Comparison of ENCODE assay signal across 12 cellular contexts in the genomic region with DNA sequence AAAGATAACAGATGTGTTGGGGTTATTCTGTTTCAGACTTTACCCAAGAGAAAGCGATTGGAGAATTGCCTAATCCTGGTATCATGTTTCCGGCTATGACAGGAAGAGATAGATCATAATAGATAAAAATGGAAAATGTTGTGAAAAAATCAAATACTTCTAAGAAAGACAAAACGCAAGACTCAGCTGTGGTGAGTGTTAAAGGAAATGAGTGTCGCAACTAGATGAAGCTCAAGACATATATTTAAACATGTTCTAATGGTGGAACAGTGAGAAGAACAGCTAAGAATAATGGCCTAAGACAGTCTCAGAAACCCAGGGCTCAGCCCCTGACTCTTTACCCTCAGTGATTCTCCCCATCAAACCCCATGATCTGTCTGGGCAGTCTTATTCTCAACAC.
A peak's percentile ranks its signal among the peaks of the same experiment; 100 is the strongest.
DNase-seq lines count a peak whose midpoint lies in the region; ATAC-seq and TF ChIP-seq lines count a peak whose summit lies in the region.
"Had no signal": no experiment of that assay in that cellular context is flagged by ENCODE, and none has a peak within 500 bp of the region (broad histone marks: within the 10 kb centered on the region; RNA-seq: fewer than 3 reads in every experiment).

No MANE protein-coding gene starts in this region.

- H3K4me3 Mint-ChIP-seq in CD4-positive, alpha-beta T cell, result peak overlapping the region; percentile 21
- H3K4me3 Mint-ChIP-seq in naive thymus-derived CD8-positive, alpha-beta T cell, result peak overlapping the region; percentile 12 to 66 (median 40)
- H3K4me3 Mint-ChIP-seq: H9 had no signal

- no peak for DNase-seq in CD4-positive, alpha-beta T cell
- DNase-seq in M059J (ENCODE audit: low read depth) (peak; percentile 29), amniotic epithelial cell (ENCODE audit: low read depth) (peak; percentile 95), DMS153 (lab: John Stamatoyannopoulos, UW) (no peak), NCI-H2196 treated with DMSO at 0.1 percent for 48 hours (lab: John Stamatoyannopoulos, UW; ENCODE audit: unreplicated experiment) (no peak)
- DNase-seq in naive thymus-derived CD8-positive, alpha-beta T cell, result peak in 2 of 10 donors; percentile 15 to 20
- DNase-seq in stimulated activated CD4-positive, alpha-beta T cell treated with anti-CD3 and anti-CD28 coated beads, Interleukin-4, amount 100 ng/mL, for 24 hours, result no peak
- DNase-seq: H9, left cardiac atrium, MG63, T1000 had no signal

- CTCF ChIA-PET in CD4-positive, alpha-beta T cell (lab: Charles Lee), result no interaction called here

- H3K27me3 ChIP-seq in CD4-positive, alpha-beta T cell (ENCODE audit: control insufficient read depth, insufficient read depth, low read length), result no peaks in the 10 kb centered on the region
- H3K27me3 ChIP-seq: MG63 had no signal

- intact Hi-C loops in CD4-positive, alpha-beta T cell (cut with DNase I, micrococcal nuclease), result no loop called here

- POLR2A ChIA-PET in CD4-positive, alpha-beta T cell (lab: Charles Lee), result interaction anchor here (1.0 kb wide), 1 partner anchor 27 kb away, joined by 4 read pairs; no protein-coding TSS in a partner anchor
- POLR2A ChIA-PET in naive thymus-derived CD8-positive, alpha-beta T cell (lab: Charles Lee), result no interaction called here

- no peak overlapping the region for H3K27ac ChIP-seq in CD4-positive, alpha-beta T cell (ENCODE audit: low read depth, low read length)

- peak overlapping the region; percentile 48 for H3K27ac Mint-ChIP-seq in CD4-positive, alpha-beta T cell
- H3K27ac Mint-ChIP-seq in naive thymus-derived CD8-positive, alpha-beta T cell, result peak overlapping the region in 9 of 10 donors; percentile 3 to 82 (median 48)

- no peaks in the 10 kb centered on the region for H3K36me3 Mint-ChIP-seq in CD4-positive, alpha-beta T cell (ENCODE audit: low read depth)
- H3K36me3 Mint-ChIP-seq in naive thymus-derived CD8-positive, alpha-beta T cell, result peaks cover 2 to 9% (median 2%) of the 10 kb centered on the region in 3 donors

- H3K27me3 Mint-ChIP-seq in CD4-positive, alpha-beta T cell, result no peaks in the 10 kb centered on the region
- H3K27me3 Mint-ChIP-seq in naive thymus-derived CD8-positive, alpha-beta T cell, result peaks cover 0 to 2% (median 0%) of the 10 kb centered on the region in 5 donors

- H3K4me1 Mint-ChIP-seq in CD4-positive, alpha-beta T cell (ENCODE audit: low read depth), result peaks cover 17% of the 10 kb centered on the region
- peaks cover 10 to 42% (median 26%) of the 10 kb centered on the region in 4 donors for H3K4me1 Mint-ChIP-seq in naive thymus-derived CD8-positive, alpha-beta T cell

- peaks cover 2% of the 10 kb centered on the region for H3K9me3 Mint-ChIP-seq in CD4-positive, alpha-beta T cell
- peaks cover 2 to 14% (median 6%) of the 10 kb centered on the region in 9 donors for H3K9me3 Mint-ChIP-seq in naive thymus-derived CD8-positive, alpha-beta T cell

- ATAC-seq in CD4-positive, alpha-beta T cell (ENCODE audit: poor library complexity), result peak; percentile 46
- ATAC-seq in naive thymus-derived CD8-positive, alpha-beta T cell, result peak; percentile 37 to 46
- ATAC-seq in GM21717 (IDR thresholded peaks at IDR 0.05; ENCODE audit: unreplicated experiment), result no peak

- H3K9me3 ChIP-seq in CD4-positive, alpha-beta T cell (ENCODE audit: control insufficient read depth, low read length), result no peaks in the 10 kb centered on the region

- no peak for TF ChIP-seq CTCF in CD4-positive, alpha-beta T cell (IDR thresholded peaks at IDR 0.05)

Comparison
In these comparisons a context has a peak if more than half of its experiments do, and no peak if none do; other contexts are left out.
1. DNase-seq: peak in M059J (single experiment) and amniotic epithelial cell (single experiment); none in CD4-positive, alpha-beta T cell (0 of 10), DMS153 (single experiment), stimulated activated CD4-positive, alpha-beta T cell treated with anti-CD3 and anti-CD28 coated beads, Interleukin-4, amount 100 ng/mL, for 24 hours (single experiment) and NCI-H2196 treated with DMSO at 0.1 percent for 48 hours (single experiment).